1 cellular context compared by ENCODE assay signal in the genomic region with DNA sequence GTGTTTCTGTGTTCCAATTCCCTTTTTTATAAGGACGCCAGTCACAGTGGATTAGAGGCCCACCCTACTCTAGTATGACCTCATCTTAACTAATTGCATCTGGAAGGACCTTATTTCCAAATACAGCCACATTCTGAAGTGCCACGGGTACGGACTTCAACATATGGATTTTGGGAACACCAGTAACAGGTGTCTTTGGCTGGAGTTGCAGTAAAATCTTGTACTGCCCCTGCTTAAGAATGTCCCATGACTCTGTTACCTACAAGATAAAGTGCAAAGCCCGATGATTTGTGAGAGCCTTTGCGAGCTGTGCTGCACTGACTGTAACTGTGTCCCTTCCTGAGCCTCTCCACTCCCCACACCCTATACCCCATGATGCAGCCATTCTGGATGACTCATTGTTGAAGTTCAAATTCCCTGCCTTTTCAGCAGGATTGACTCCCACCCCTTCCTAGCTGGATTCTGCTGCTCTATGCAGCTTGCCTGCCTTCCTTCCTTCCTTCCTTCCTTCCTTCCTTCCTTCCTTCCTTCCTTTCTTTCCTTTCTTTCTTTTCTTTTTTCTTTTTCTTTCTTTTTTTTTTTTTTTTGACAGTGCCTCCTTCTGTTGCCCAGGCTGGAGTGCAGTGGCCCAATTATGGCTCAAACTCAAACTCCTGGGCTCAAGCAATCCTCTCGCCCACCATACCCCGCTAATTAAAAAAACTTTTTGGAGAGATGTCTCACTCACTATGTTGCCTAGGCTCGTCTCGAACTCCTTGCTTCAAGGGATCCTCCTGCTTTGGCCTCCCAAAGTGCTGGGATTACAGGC.
TF ChIP-seq lines count a peak whose summit lies in the region.

No MANE protein-coding gene starts in this region.

TF ChIP-seq in HepG2, 621 proteins besides CTCF, POLR2A, EP300 and RAD21 (continued from another document and continues in another):
- TF ChIP-seq ZNF782 (CRISPR knock-in tag; IDR thresholded peaks at IDR 0.05; ENCODE audit: borderline replicate concordance) (no peak; the same call in 1 of the 2 replicates), MIXL1 (CRISPR knock-in tag; IDR thresholded peaks at IDR 0.05) (peak; percentile 35; the same call in 1 of the 2 replicates), ARNTL (CRISPR knock-in tag; IDR thresholded peaks at IDR 0.05) (no peak), GATAD2A (CRISPR knock-in tag; IDR thresholded peaks at IDR 0.05) (peak; percentile 37; the same call in 1 of the 2 replicates), ZMYM2 (CRISPR knock-in tag; IDR thresholded peaks at IDR 0.05) (peak; percentile 86), ONECUT2 (CRISPR knock-in tag; IDR thresholded peaks at IDR 0.05) (no peak), SOX6 (IDR thresholded peaks at IDR 0.05) (no peak), SOX6 (CRISPR knock-in tag; IDR thresholded peaks at IDR 0.05) (0 out of 2 replicates have a peak, but pooled peaks have one; percentile 28), ELF3 (CRISPR knock-in tag; IDR thresholded peaks at IDR 0.05) (peak; percentile 27; the same call in 1 of the 2 replicates), TARDBP (CRISPR knock-in tag; IDR thresholded peaks at IDR 0.05) (0 out of 2 replicates have a peak, but pooled peaks have one; percentile 32), ZNF331 (CRISPR knock-in tag; IDR thresholded peaks at IDR 0.05) (0 out of 2 replicates have a peak, but pooled peaks have one; percentile 7), JUNB (CRISPR knock-in tag; IDR thresholded peaks at IDR 0.05; ENCODE audit: borderline replicate concordance) (peak; percentile 89), LCORL (IDR thresholded peaks at IDR 0.05) (no peak), LCORL (CRISPR knock-in tag; IDR thresholded peaks at IDR 0.05) (peak; percentile 59), AHR (CRISPR knock-in tag; IDR thresholded peaks at IDR 0.05) (no peak), ZFP36 (IDR thresholded peaks at IDR 0.05; ENCODE audit: borderline replicate concordance, low read depth, low read length, partially characterized antibody) (peak; percentile 69), SCMH1 (CRISPR knock-in tag; IDR thresholded peaks at IDR 0.05; ENCODE audit: borderline replicate concordance) (no peak), KDM1A (CRISPR knock-in tag; IDR thresholded peaks at IDR 0.05) (peak; percentile 84), TCF12 (IDR thresholded peaks at IDR 0.05) (no peak), TCF12 (CRISPR knock-in tag; IDR thresholded peaks at IDR 0.05) (no peak), MAFG (CRISPR knock-in tag; IDR thresholded peaks at IDR 0.05) (no peak), YY1 (IDR thresholded peaks at IDR 0.05; ENCODE audit: insufficient read depth, insufficient replicate concordance, low read depth, low read length) (peak; percentile 10), RARA (CRISPR knock-in tag; IDR thresholded peaks at IDR 0.05) (peak; percentile 39), FOXM1 (CRISPR knock-in tag; IDR thresholded peaks at IDR 0.05) (no peak), ZNF670 (CRISPR knock-in tag; IDR thresholded peaks at IDR 0.05; ENCODE audit: borderline replicate concordance) (0 out of 2 replicates have a peak, but pooled peaks have one; percentile 79), THAP11 (CRISPR knock-in tag; IDR thresholded peaks at IDR 0.05) (0 out of 2 replicates have a peak, but pooled peaks have one; percentile 39), HIVEP1 (CRISPR knock-in tag; IDR thresholded peaks at IDR 0.05) (peak; percentile 17; the same call in 1 of the 2 replicates), ZNF496 (CRISPR knock-in tag; IDR thresholded peaks at IDR 0.05; ENCODE audit: insufficient replicate concordance) (no peak), FOSL1 (CRISPR knock-in tag; IDR thresholded peaks at IDR 0.05; ENCODE audit: borderline replicate concordance) (peak; percentile 88; the same call in 1 of the 2 replicates), ZMYM3 (CRISPR knock-in tag; IDR thresholded peaks at IDR 0.05) (peak; percentile 98), ZNF652 (CRISPR knock-in tag; IDR thresholded peaks at IDR 0.05; ENCODE audit: borderline replicate concordance, low read depth) (peak; percentile 95), ZNF512 (CRISPR knock-in tag; IDR thresholded peaks at IDR 0.05) (peak; percentile 66; the same call in 1 of the 2 replicates), SRSF1 (optimal IDR thresholded peaks at IDR 0.05; ENCODE audit: low read depth, low read length) (peak; percentile 11), ZNF333 (CRISPR knock-in tag; IDR thresholded peaks at IDR 0.05; ENCODE audit: borderline replicate concordance) (no peak), TFDP2 (CRISPR knock-in tag; IDR thresholded peaks at IDR 0.05) (no peak), HNF4A (CRISPR knock-in tag; IDR thresholded peaks at IDR 0.05) (0 out of 2 replicates have a peak, but pooled peaks have one; percentile 15), ZNF136 (CRISPR knock-in tag; IDR thresholded peaks at IDR 0.05; ENCODE audit: low read depth) (no peak), RXRB (CRISPR knock-in tag; IDR thresholded peaks at IDR 0.05; ENCODE audit: borderline replicate concordance) (peak; percentile 48; the same call in 1 of the 2 replicates), YEATS2 (CRISPR knock-in tag; IDR thresholded peaks at IDR 0.05; ENCODE audit: borderline replicate concordance) (no peak), SP1 (IDR thresholded peaks at IDR 0.05) (no peak), SP1 (CRISPR knock-in tag; IDR thresholded peaks at IDR 0.05) (peak; percentile 23; the same call in 1 of the 2 replicates), MAFK (conservative IDR thresholded peaks at IDR 0.05 in 1 of 2, IDR thresholded peaks at IDR 0.05 in 1 of 2; ENCODE audit: low read length in 2 of 2) (peak; percentile 19 to 21; a peak in 2 of 4 replicates), U2AF1 (optimal IDR thresholded peaks at IDR 0.05; ENCODE audit: low read depth, low read length) (peak; percentile 25), ZNF510 (CRISPR knock-in tag; IDR thresholded peaks at IDR 0.05; ENCODE audit: low read depth) (no peak), PBX2 (CRISPR knock-in tag; IDR thresholded peaks at IDR 0.05) (0 out of 2 replicates have a peak, but pooled peaks have one; percentile 4), KLF13 (CRISPR knock-in tag; IDR thresholded peaks at IDR 0.05) (no peak), ZZZ3 (CRISPR knock-in tag; IDR thresholded peaks at IDR 0.05; ENCODE audit: borderline replicate concordance) (no peak), HMG20B (CRISPR knock-in tag; conservative IDR thresholded peaks at IDR 0.05) (no peak), ZNF264 (CRISPR knock-in tag; IDR thresholded peaks at IDR 0.05) (0 out of 2 replicates have a peak, but pooled peaks have one; percentile 1), FOXK1 (CRISPR knock-in tag; IDR thresholded peaks at IDR 0.05; ENCODE audit: borderline replicate concordance, low read depth) (no peak), ZNF556 (CRISPR knock-in tag; IDR thresholded peaks at IDR 0.05; ENCODE audit: borderline replicate concordance) (no peak)
- TF ChIP-seq, protein P1, sequence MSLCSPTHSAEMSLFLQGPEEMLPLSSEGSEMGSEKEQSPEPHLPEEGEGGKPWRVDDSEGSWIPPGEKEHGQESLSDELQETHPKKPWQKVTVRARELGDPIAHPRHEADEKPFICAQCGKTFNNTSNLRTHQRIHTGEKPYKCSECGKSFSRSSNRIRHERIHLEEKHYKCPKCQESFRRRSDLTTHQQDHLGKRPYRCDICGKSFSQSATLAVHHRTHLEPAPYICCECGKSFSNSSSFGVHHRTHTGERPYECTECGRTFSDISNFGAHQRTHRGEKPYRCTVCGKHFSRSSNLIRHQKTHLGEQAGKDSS (CRISPR knock-in tag; IDR thresholded peaks at IDR 0.05; ENCODE audit: borderline replicate concordance, low read depth), result peak; percentile 67; the same call in 1 of the 2 replicates
- TF ChIP-seq, protein P2, sequence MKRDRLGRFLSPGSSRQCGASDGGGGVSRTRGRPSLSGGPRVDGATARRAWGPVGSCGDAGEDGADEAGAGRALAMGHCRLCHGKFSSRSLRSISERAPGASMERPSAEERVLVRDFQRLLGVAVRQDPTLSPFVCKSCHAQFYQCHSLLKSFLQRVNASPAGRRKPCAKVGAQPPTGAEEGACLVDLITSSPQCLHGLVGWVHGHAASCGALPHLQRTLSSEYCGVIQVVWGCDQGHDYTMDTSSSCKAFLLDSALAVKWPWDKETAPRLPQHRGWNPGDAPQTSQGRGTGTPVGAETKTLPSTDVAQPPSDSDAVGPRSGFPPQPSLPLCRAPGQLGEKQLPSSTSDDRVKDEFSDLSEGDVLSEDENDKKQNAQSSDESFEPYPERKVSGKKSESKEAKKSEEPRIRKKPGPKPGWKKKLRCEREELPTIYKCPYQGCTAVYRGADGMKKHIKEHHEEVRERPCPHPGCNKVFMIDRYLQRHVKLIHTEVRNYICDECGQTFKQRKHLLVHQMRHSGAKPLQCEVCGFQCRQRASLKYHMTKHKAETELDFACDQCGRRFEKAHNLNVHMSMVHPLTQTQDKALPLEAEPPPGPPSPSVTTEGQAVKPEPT (CRISPR knock-in tag; IDR thresholded peaks at IDR 0.05; ENCODE audit: low read depth), result no peak
- TF ChIP-seq, protein P3, sequence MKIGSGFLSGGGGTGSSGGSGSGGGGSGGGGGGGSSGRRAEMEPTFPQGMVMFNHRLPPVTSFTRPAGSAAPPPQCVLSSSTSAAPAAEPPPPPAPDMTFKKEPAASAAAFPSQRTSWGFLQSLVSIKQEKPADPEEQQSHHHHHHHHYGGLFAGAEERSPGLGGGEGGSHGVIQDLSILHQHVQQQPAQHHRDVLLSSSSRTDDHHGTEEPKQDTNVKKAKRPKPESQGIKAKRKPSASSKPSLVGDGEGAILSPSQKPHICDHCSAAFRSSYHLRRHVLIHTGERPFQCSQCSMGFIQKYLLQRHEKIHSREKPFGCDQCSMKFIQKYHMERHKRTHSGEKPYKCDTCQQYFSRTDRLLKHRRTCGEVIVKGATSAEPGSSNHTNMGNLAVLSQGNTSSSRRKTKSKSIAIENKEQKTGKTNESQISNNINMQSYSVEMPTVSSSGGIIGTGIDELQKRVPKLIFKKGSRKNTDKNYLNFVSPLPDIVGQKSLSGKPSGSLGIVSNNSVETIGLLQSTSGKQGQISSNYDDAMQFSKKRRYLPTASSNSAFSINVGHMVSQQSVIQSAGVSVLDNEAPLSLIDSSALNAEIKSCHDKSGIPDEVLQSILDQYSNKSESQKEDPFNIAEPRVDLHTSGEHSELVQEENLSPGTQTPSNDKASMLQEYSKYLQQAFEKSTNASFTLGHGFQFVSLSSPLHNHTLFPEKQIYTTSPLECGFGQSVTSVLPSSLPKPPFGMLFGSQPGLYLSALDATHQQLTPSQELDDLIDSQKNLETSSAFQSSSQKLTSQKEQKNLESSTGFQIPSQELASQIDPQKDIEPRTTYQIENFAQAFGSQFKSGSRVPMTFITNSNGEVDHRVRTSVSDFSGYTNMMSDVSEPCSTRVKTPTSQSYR (CRISPR knock-in tag; IDR thresholded peaks at IDR 0.05; ENCODE audit: borderline replicate concordance), result no peak
- TF ChIP-seq, protein P4, sequence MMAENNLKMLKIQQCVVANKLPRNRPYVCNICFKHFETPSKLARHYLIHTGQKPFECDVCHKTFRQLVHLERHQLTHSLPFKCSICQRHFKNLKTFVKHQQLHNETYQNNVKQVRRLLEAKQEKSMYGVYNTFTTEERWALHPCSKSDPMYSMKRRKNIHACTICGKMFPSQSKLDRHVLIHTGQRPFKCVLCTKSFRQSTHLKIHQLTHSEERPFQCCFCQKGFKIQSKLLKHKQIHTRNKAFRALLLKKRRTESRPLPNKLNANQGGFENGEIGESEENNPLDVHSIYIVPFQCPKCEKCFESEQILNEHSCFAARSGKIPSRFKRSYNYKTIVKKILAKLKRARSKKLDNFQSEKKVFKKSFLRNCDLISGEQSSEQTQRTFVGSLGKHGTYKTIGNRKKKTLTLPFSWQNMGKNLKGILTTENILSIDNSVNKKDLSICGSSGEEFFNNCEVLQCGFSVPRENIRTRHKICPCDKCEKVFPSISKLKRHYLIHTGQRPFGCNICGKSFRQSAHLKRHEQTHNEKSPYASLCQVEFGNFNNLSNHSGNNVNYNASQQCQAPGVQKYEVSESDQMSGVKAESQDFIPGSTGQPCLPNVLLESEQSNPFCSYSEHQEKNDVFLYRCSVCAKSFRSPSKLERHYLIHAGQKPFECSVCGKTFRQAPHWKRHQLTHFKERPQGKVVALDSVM (CRISPR knock-in tag; IDR thresholded peaks at IDR 0.05), result peak; percentile 78
- TF ChIP-seq, protein P5, sequence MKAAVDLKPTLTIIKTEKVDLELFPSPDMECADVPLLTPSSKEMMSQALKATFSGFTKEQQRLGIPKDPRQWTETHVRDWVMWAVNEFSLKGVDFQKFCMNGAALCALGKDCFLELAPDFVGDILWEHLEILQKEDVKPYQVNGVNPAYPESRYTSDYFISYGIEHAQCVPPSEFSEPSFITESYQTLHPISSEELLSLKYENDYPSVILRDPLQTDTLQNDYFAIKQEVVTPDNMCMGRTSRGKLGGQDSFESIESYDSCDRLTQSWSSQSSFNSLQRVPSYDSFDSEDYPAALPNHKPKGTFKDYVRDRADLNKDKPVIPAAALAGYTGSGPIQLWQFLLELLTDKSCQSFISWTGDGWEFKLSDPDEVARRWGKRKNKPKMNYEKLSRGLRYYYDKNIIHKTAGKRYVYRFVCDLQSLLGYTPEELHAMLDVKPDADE (CRISPR knock-in tag; IDR thresholded peaks at IDR 0.05), result no peak
